ENCODE assay signal across 1 cellular context in the genomic region with DNA sequence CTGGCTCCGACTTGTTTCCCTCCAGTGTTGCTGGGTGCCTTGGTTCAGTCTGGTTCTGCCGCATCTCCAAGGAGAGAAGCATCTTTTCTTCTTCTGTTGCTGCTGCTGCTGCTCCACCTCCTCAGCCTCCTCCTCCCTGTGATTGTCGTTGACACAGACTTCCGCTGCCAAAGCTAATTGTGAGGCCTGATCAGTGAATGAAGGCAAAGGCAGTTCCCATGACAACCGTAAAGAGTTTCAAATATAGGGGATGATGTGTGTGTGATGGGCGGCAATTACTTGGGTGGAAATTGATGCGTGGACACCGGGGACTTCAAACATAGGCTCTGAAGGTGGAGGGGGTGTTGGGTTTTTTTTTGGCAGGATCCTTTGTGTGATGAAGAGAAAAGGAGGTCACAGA.
TF ChIP-seq lines count a peak whose summit lies in the region.

No MANE protein-coding gene starts in this region.

TF ChIP-seq in HepG2, 621 proteins besides CTCF, POLR2A, EP300 and RAD21:
- TF ChIP-seq ZNF362 (CRISPR knock-in tag; IDR thresholded peaks at IDR 0.05; ENCODE audit: borderline replicate concordance) (no peak), ZBTB7A (CRISPR knock-in tag; IDR thresholded peaks at IDR 0.05) (no peak), RFX1 (IDR thresholded peaks at IDR 0.05) (peak; percentile 18; the same call in 1 of the 2 replicates)
TF ChIP-seq in HepG2: peak in this region for 1.
